20 cellular contexts compared by ENCODE assay signal in the genomic region with DNA sequence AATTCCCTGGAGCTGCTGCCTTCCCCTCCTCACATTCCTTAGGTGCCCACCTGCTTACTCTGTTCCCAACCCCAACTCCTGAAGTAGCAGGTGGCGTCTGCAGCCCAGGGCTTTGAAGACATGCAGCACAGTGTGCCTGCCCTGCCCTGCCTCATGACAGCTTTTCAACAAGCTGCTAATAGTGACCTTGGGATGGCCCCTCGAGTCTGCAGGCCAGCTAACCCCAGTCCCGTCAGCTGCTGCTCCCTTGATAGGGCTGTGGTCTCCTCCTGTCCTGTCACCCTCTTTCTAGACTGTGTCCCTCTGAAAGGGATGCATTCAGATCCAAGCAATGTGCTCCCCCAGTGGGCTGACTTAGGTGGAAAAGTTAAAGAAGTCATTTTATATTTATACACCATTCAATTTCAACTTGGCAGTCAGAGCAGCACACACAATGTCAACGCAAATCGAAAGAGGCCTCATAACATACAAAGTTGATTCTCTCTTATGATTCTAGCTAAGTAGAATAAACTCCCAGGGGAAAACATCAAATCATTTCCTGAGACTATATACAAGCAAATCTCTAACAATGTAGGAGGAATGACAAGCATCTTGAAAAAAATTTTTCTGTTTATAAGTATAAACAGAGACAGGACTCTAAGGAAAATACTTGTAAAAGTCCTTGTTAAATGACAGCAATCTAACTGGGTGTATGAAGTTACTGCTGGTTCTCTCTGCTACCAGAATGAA. TPM values are rescaled to one million over a fixed set of nuclear protein-coding genes. Genes with fewer than 3 reads are reported as not detected.
DNase-seq lines count a peak whose midpoint lies in the region; ATAC-seq and TF ChIP-seq lines count a peak whose summit lies in the region.
"Had no signal": no experiment of that assay in that cellular context is flagged by ENCODE, and none has a peak within 500 bp of the region (broad histone marks: within the 10 kb centered on the region; RNA-seq: fewer than 3 reads in every experiment).

No MANE protein-coding gene starts in this region.

- no peak for DNase-seq in central memory CD8-positive, alpha-beta T cell (ENCODE audit: low spot score in 2 of 2)
- DNase-seq in right atrium auricular region (ENCODE audit: low spot score) (no peak), psoas muscle (no peak), ascending aorta (ENCODE audit: low spot score in 2 of 2) (no peak), NCI-H2196 treated with DMSO at 0.1 percent for 48 hours (lab: John Stamatoyannopoulos, UW; ENCODE audit: unreplicated experiment) (no peak)
- DNase-seq: activated CD4-positive, alpha-beta T cell treated with anti-CD3 and anti-CD28 coated beads, Interleukin-2, amount 50 U/mL, for 1 hour; activated naive CD8-positive, alpha-beta T cell treated with anti-CD3 and anti-CD28 coated beads, Interleukin-2, amount 10 ng/mL, durations not matched to agents 7 days and 5 days; activated T-cell treated with anti-CD3 and anti-CD28 coated beads, Interleukin-2, amount 50 U/mL, for 72 hours; hypothalamus; NCI-H1092; nephron progenitor cell; right lobe of liver; stimulated activated CD4-positive, alpha-beta T cell treated with anti-CD3 and anti-CD28 coated beads, Interleukin-4, amount 100 ng/mL, for 4 hours; T1000 had no signal

- H4K20me1 ChIP-seq in BLaER1 treated with 17β-estradiol and CSF1 and Interleukin-3, amounts not matched to agents 10 nM and 100 nM: peaks cover 0 to under 1% (median 0%) of the 10 kb centered on the region in 11 experiments; a peak in 2 of 22 replicates

- peaks cover 12 to 25% (median 21%) of the 10 kb centered on the region in 10 experiments for H3K4me1 ChIP-seq in BLaER1 treated with 17β-estradiol and CSF1 and Interleukin-3, amounts not matched to agents 10 nM and 100 nM
- H3K4me1 ChIP-seq in right atrium auricular region (peaks cover 0 to 11% of the 10 kb centered on the region in 2 donors), psoas muscle (peaks cover 25% of the 10 kb centered on the region), ascending aorta (no peaks in the 10 kb centered on the region)
- H3K4me1 ChIP-seq: right lobe of liver had no signal

- no peak for TF ChIP-seq CTCF in right atrium auricular region (IDR thresholded peaks at IDR 0.05)
- TF ChIP-seq CTCF in psoas muscle (IDR thresholded peaks at IDR 0.05): no peak
- TF ChIP-seq CTCF in ascending aorta (IDR thresholded peaks at IDR 0.05): no peak

- peaks cover 0 to 20% (median 6%) of the 10 kb centered on the region in 11 experiments; a peak in 9 of 22 replicates for H3K9me3 ChIP-seq in BLaER1 treated with 17β-estradiol and CSF1 and Interleukin-3, amounts not matched to agents 10 nM and 100 nM (replicated peaks in 1 of 11)
- H3K9me3 ChIP-seq in right atrium auricular region: no peaks in the 10 kb centered on the region
- H3K9me3 ChIP-seq in psoas muscle: no peaks in the 10 kb centered on the region
- H3K9me3 ChIP-seq in ascending aorta: no peaks in the 10 kb centered on the region
- H3K9me3 ChIP-seq: right lobe of liver had no signal

- H3K4me2 ChIP-seq in BLaER1 treated with 17β-estradiol and CSF1 and Interleukin-3, amounts not matched to agents 10 nM and 100 nM: peak overlapping the region in 7 of 11 experiments; percentile 14 to 57 (median 46); a peak in 12 of 22 replicates

- 29 to 36% (median 33%) methylated on average over 5 of the region's 5 CpGs for WGBS in psoas muscle, 3 donors

- ATAC-seq in central memory CD8-positive, alpha-beta T cell (replicated peaks; ENCODE audit: extremely low read depth, poor library complexity, severe bottlenecking): no peak
- ATAC-seq in psoas muscle: peak in 3 of 4 donors; percentile 36 to 56 (median 52)
- ATAC-seq in GM18502 (IDR thresholded peaks at IDR 0.05; ENCODE audit: poor library complexity, unreplicated experiment): no peak
- ATAC-seq in GM19467 (IDR thresholded peaks at IDR 0.05; ENCODE audit: unreplicated experiment): no peak
- ATAC-seq: activated T-cell treated with anti-CD3 and anti-CD28 coated beads, Interleukin-2, amount 50 U/mL, for 72 hours; right lobe of liver had no signal

- peaks cover 8% of the 10 kb centered on the region for H3K36me3 Mint-ChIP-seq in central memory CD8-positive, alpha-beta T cell (ENCODE audit: insufficient read depth)
- H3K36me3 Mint-ChIP-seq: activated naive CD8-positive, alpha-beta T cell treated with anti-CD3 and anti-CD28 coated beads, Interleukin-2, amount 10 ng/mL, durations not matched to agents 7 days and 5 days had no signal

- H3K27ac ChIP-seq in BLaER1 treated with 17β-estradiol and CSF1 and Interleukin-3, amounts not matched to agents 10 nM and 100 nM: no peak overlapping the region
- H3K27ac ChIP-seq in right atrium auricular region (peak overlapping the region; percentile 49 to 70), psoas muscle (peak overlapping the region; percentile 18), ascending aorta (no peak overlapping the region)
- H3K27ac ChIP-seq: epithelial cell of prostate, right lobe of liver had no signal

- H3K27me3 ChIP-seq in BLaER1 treated with 17β-estradiol and CSF1 and Interleukin-3, amounts not matched to agents 10 nM and 100 nM: no peaks in the 10 kb centered on the region
- H3K27me3 ChIP-seq in right atrium auricular region (no peaks in the 10 kb centered on the region), psoas muscle (ENCODE audit: insufficient read depth in 3 of 3, low read length in 2 of 3) (no peaks in the 10 kb centered on the region), ascending aorta (no peaks in the 10 kb centered on the region)
- H3K27me3 ChIP-seq: right lobe of liver had no signal

- H3K4me1 Mint-ChIP-seq in central memory CD8-positive, alpha-beta T cell: peaks cover 53% of the 10 kb centered on the region
- H3K4me1 Mint-ChIP-seq: nephron progenitor cell had no signal

- no peaks in the 10 kb centered on the region for H3K27me3 Mint-ChIP-seq in central memory CD8-positive, alpha-beta T cell
- H3K27me3 Mint-ChIP-seq: B cell, IgD-negative memory B cell had no signal

- intact Hi-C loops in psoas muscle (cut with DNase I): no loop called here
- intact Hi-C loops in ascending aorta (cut with DNase I): no loop called here

- no peak overlapping the region for H3K9ac ChIP-seq in BLaER1 treated with 17β-estradiol and CSF1 and Interleukin-3, amounts not matched to agents 10 nM and 100 nM

- H3K4me3 Mint-ChIP-seq in central memory CD8-positive, alpha-beta T cell: no peak overlapping the region
- H3K4me3 Mint-ChIP-seq: activated naive CD8-positive, alpha-beta T cell treated with anti-CD3 and anti-CD28 coated beads, Interleukin-2, amount 10 ng/mL, durations not matched to agents 7 days and 5 days; activated T-cell treated with anti-CD3 and anti-CD28 coated beads, Interleukin-2, amount 50 U/mL, for 72 hours; B cell; IgD-negative memory B cell; nephron progenitor cell had no signal

- peak overlapping the region; percentile 23 for H3K27ac Mint-ChIP-seq in central memory CD8-positive, alpha-beta T cell (ENCODE audit: low read depth)
- H3K27ac Mint-ChIP-seq: activated naive CD8-positive, alpha-beta T cell treated with anti-CD3 and anti-CD28 coated beads, Interleukin-2, amount 10 ng/mL, durations not matched to agents 7 days and 5 days; activated T-cell treated with anti-CD3 and anti-CD28 coated beads, Interleukin-2, amount 50 U/mL, for 72 hours; B cell; nephron progenitor cell had no signal

- peaks cover 0 to 36% (median 0%) of the 10 kb centered on the region in 11 experiments; a peak in 3 of 22 replicates for H3K36me3 ChIP-seq in BLaER1 treated with 17β-estradiol and CSF1 and Interleukin-3, amounts not matched to agents 10 nM and 100 nM
- no peaks in the 10 kb centered on the region for H3K36me3 ChIP-seq in right atrium auricular region
- no peaks in the 10 kb centered on the region for H3K36me3 ChIP-seq in psoas muscle (ENCODE audit: insufficient read depth in 1 of 2, low read depth in 1 of 2)
- no peaks in the 10 kb centered on the region for H3K36me3 ChIP-seq in ascending aorta
- H3K36me3 ChIP-seq: right lobe of liver had no signal

- H3K9me3 Mint-ChIP-seq in central memory CD8-positive, alpha-beta T cell: no peaks in the 10 kb centered on the region
- H3K9me3 Mint-ChIP-seq: activated naive CD8-positive, alpha-beta T cell treated with anti-CD3 and anti-CD28 coated beads, Interleukin-2, amount 10 ng/mL, durations not matched to agents 7 days and 5 days; activated T-cell treated with anti-CD3 and anti-CD28 coated beads, Interleukin-2, amount 50 U/mL, for 72 hours; nephron progenitor cell had no signal

- H3K4me3 ChIP-seq in BLaER1 treated with 17β-estradiol and CSF1 and Interleukin-3, amounts not matched to agents 10 nM and 100 nM: no peak overlapping the region
- H3K4me3 ChIP-seq in right atrium auricular region: no peak overlapping the region
- H3K4me3 ChIP-seq in psoas muscle: no peak overlapping the region
- H3K4me3 ChIP-seq in ascending aorta: no peak overlapping the region
- H3K4me3 ChIP-seq: right lobe of liver had no signal

RNA-seq across cellular contexts. Expression of a gene that starts 37.9 kb away (rescaled TPM):
- total RNA-seq in right atrium auricular region (1 to 10 TPM; 7.3 to 7.7 TPM), psoas muscle (10 to 100 TPM in 1 of 4 donors, 1 to 10 TPM in 3; 4.8 to 11.1 (median 7.9) TPM), ascending aorta (11.2 TPM)
- 1 to 10 TPM; 1.3 to 5.6 (median 3.0) TPM for polyA plus RNA-seq in psoas muscle

Comparison
In these comparisons a context has a peak if more than half of its experiments do, and no peak if none do; other contexts are left out.
1. H3K27ac ChIP-seq: peak in right atrium auricular region (2 of 2) and psoas muscle (single experiment); none in BLaER1 treated with 17β-estradiol and CSF1 and Interleukin-3, amounts not matched to agents 10 nM and 100 nM (0 of 11) and ascending aorta (0 of 2).
2. ATAC-seq: peak in psoas muscle (3 of 4); none in central memory CD8-positive, alpha-beta T cell (single experiment), GM18502 (single experiment) and GM19467 (single experiment).